Comparison of ENCODE assay signal across 8 cellular contexts in the genomic region with DNA sequence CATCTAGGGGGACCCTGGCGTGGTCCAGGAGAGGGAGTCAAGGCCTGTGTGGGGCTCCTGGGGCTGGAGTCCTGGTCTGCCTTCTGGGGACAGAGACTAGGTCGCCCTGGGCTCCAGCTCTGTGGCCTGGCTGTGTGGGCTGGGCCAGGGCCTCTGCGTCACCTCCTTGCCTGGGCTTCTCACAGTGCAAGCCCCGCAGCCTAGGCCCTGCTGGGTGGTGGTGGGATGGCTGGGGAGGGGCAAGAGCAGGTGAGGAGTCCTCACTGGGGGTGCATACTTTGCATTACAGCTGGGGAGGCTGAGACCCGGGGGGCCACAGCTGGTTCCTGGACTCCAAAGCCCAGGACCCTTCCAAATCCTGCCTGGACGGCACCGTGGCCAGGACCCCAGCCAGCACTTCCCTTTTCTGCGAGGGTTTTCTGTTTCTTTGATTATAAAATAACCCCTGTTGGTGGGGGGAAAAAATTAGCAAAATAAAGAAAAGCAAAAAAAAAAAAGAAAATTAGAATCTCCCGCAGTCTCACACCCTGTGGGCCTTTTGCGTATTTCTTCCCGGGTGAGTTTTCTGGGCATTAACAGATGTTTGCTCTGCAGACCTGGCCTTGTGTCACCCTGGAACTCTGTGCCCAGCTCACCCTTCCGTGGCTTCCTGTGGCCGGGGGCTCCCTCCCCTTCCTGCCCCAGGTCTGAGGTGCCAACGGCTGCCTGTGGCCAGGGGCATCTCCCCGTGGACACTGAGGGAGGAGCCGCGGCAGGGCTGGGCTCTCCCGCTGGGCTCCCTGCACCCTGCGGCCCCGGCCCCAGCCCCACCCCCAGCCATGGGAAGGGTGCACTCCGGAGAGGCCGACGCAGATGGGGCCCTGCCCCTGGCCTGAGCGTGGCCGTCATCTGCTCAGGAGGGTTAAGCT. TPM values are rescaled to one million over a fixed set of nuclear protein-coding genes. Genes with fewer than 3 reads are reported as not detected.
DNase-seq lines count a peak whose midpoint lies in the region; ATAC-seq and TF ChIP-seq lines count a peak whose summit lies in the region.

No MANE protein-coding gene starts in this region.

- TF ChIP-seq CTCF in mucosa of descending colon (IDR thresholded peaks at IDR 0.05) = no peak

- ATAC-seq in GM18502 (IDR thresholded peaks at IDR 0.05; ENCODE audit: poor library complexity, unreplicated experiment) = peak; percentile 36
- peak; percentile 24 for ATAC-seq in HG03571 (IDR thresholded peaks at IDR 0.05; ENCODE audit: unreplicated experiment)
- peak; percentile 35 for ATAC-seq in activated CD8-positive, alpha-beta T cell treated with anti-CD3 and anti-CD28 coated beads, Interleukin-2, amount 10 ng/mL, durations not matched to agents 7 days and 5 days
- peak; percentile 59 for ATAC-seq in mucosa of descending colon

- peaks cover 45% of the 10 kb centered on the region for H3K4me1 Mint-ChIP-seq in activated CD8-positive, alpha-beta T cell treated with anti-CD3 and anti-CD28 coated beads, Interleukin-2, amount 10 ng/mL, durations not matched to agents 7 days and 5 days (ENCODE audit: low read depth)

- peaks cover 62% of the 10 kb centered on the region for H3K4me1 ChIP-seq in mucosa of descending colon (ENCODE audit: low read depth)

- H3K9me3 Mint-ChIP-seq in activated CD8-positive, alpha-beta T cell treated with anti-CD3 and anti-CD28 coated beads, Interleukin-2, amount 10 ng/mL, durations not matched to agents 7 days and 5 days (ENCODE audit: insufficient read depth) = no peaks in the 10 kb centered on the region

- DNase-seq in activated CD8-positive, alpha-beta T cell treated with anti-CD3 and anti-CD28 coated beads, Interleukin-2, amount 10 ng/mL, durations not matched to agents 7 days and 5 days = no peak
- peak in 2 of 3 donors; percentile 86 for DNase-seq in mucosa of descending colon
- no peak for DNase-seq in NCI-H1436 treated with DMSO at 0.1 percent for 48 hours (lab: John Stamatoyannopoulos, UW)
- DNase-seq in islet precursor cell = no peak
- no peak for DNase-seq in SW 1271 (lab: John Stamatoyannopoulos, UW)
- no peak for DNase-seq in activated CD8-positive, alpha-beta memory T cell treated with anti-CD3 and anti-CD28 coated beads for 24 hours

- CTCF ChIA-PET in activated CD8-positive, alpha-beta T cell treated with anti-CD3 and anti-CD28 coated beads, Interleukin-2, amount 10 ng/mL, durations not matched to agents 7 days and 5 days (lab: Charles Lee) = interaction anchor here (1.7 kb wide), 1 partner anchor 27 kb away, joined by 4 read pairs; no protein-coding TSS in a partner anchor

- no peak overlapping the region for H3K4me3 ChIP-seq in mucosa of descending colon

- no peak overlapping the region for H3K4me3 Mint-ChIP-seq in activated CD8-positive, alpha-beta T cell treated with anti-CD3 and anti-CD28 coated beads, Interleukin-2, amount 10 ng/mL, durations not matched to agents 7 days and 5 days

- H3K36me3 Mint-ChIP-seq in activated CD8-positive, alpha-beta T cell treated with anti-CD3 and anti-CD28 coated beads, Interleukin-2, amount 10 ng/mL, durations not matched to agents 7 days and 5 days (ENCODE audit: low read depth) = no peaks in the 10 kb centered on the region

- H3K27me3 Mint-ChIP-seq in activated CD8-positive, alpha-beta T cell treated with anti-CD3 and anti-CD28 coated beads, Interleukin-2, amount 10 ng/mL, durations not matched to agents 7 days and 5 days (ENCODE audit: low read depth) = no peaks in the 10 kb centered on the region

- H3K9me3 ChIP-seq in mucosa of descending colon = no peaks in the 10 kb centered on the region

- intact Hi-C loops in mucosa of descending colon (cut with DNase I, micrococcal nuclease) = no loop called here

- H3K27ac Mint-ChIP-seq in activated CD8-positive, alpha-beta T cell treated with anti-CD3 and anti-CD28 coated beads, Interleukin-2, amount 10 ng/mL, durations not matched to agents 7 days and 5 days = peak overlapping the region; percentile 60

- POLR2A ChIA-PET in activated CD8-positive, alpha-beta T cell treated with anti-CD3 and anti-CD28 coated beads, Interleukin-2, amount 10 ng/mL, durations not matched to agents 7 days and 5 days (lab: Charles Lee) = interaction anchor here (0.9 to 2.0 kb wide), 2 partner anchors 24 to 26 kb away, joined by 3 to 8 read pairs; partner anchors contain the start of gene PWWP2B

- no peaks in the 10 kb centered on the region for H3K36me3 ChIP-seq in mucosa of descending colon (ENCODE audit: low read depth)

RNA-seq across cellular contexts. Expression of gene PWWP2B, which starts 23.7 kb away (rescaled TPM):
- 10 to 100 TPM; 15.0 to 15.7 TPM for total RNA-seq in activated CD8-positive, alpha-beta T cell treated with anti-CD3 and anti-CD28 coated beads, Interleukin-2, amount 10 ng/mL, durations not matched to agents 7 days and 5 days
- total RNA-seq in mucosa of descending colon = 10 to 100 TPM; 37.7 to 55.6 (median 41.7) TPM

Comparison
In these comparisons a context has a peak if more than half of its experiments do, and no peak if none do; other contexts are left out.
1. DNase-seq: peak in mucosa of descending colon (2 of 3); none in activated CD8-positive, alpha-beta T cell treated with anti-CD3 and anti-CD28 coated beads, Interleukin-2, amount 10 ng/mL, durations not matched to agents 7 days and 5 days (single experiment), NCI-H1436 treated with DMSO at 0.1 percent for 48 hours (single experiment), islet precursor cell (single experiment), SW 1271 (0 of 2) and activated CD8-positive, alpha-beta memory T cell treated with anti-CD3 and anti-CD28 coated beads for 24 hours (single experiment).
2. Peak in every context shown above with its lines, with median percentiles within 50 percentile points of each other: ATAC-seq.